35 cellular contexts compared by ENCODE assay signal in the genomic region with DNA sequence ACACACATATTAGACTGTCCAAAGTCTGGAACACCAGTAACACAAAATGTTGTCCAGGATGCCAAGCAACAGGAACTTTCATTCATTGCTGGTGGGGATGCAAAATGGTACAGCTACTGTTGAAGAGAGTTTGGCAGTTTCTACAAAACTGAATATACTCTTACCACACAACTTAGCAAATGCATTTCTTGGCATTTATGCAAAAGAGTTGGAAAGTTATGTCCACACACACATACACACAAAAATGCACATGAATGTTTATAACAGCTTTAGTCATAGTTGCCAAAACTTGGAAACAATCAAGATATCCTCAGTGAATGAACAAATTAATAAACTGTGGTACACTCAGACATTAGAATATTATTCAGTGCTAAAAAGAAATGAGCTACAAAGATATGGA.
A peak's percentile ranks its signal among the peaks of the same experiment; 100 is the strongest.
DNase-seq lines count a peak whose midpoint lies in the region; ATAC-seq, FAIRE-seq and TF ChIP-seq lines count a peak whose summit lies in the region.
"Had no signal": no experiment of that assay in that cellular context is flagged by ENCODE, and none has a peak within 500 bp of the region (broad histone marks: within the 10 kb centered on the region; RNA-seq: fewer than 3 reads in every experiment).

No MANE protein-coding gene starts in this region.

- no peak for ATAC-seq in HG02870 (IDR thresholded peaks at IDR 0.05; ENCODE audit: unreplicated experiment)
- ATAC-seq: activated CD4-positive, alpha-beta T cell treated with anti-CD3 and anti-CD28 coated beads for 36 hours; activated T-helper 17 cell treated with anti-CD3 and anti-CD28 coated beads, Interleukin-2, amount 50 U/mL, for 72 hours; gastroesophageal sphincter; left lobe of liver; pancreas had no signal

- H3K36me3 ChIP-seq in astrocyte (ENCODE audit: insufficient read depth, low read length) = no peaks in the 10 kb centered on the region
- H3K36me3 ChIP-seq: cardiac muscle cell, gastroesophageal sphincter, pancreas, right atrium auricular region, spleen, thoracic aorta had no signal

- H3K9me3 Mint-ChIP-seq in HFFc6 = peaks cover 3% of the 10 kb centered on the region; the same call in 1 of the 2 replicates
- peaks cover 7% of the 10 kb centered on the region for H3K9me3 Mint-ChIP-seq in astrocyte (ENCODE audit: unreplicated experiment)
- H3K9me3 Mint-ChIP-seq: neural crest cell had no signal

- TF ChIP-seq CTCF in AG04450 (IDR thresholded peaks at IDR 0.05; ENCODE audit: low read depth, low read length) = no peak
- no peak for TF ChIP-seq CTCF in HFFc6 (IDR thresholded peaks at IDR 0.05)
- TF ChIP-seq CTCF in astrocyte (IDR thresholded peaks at IDR 0.05; ENCODE audit: insufficient read depth, low read depth, low read length) = no peak
- no peak for TF ChIP-seq CTCF in fibroblast of the aortic adventitia (IDR thresholded peaks at IDR 0.05; ENCODE audit: insufficient read depth, low read length)

- H3K79me2 ChIP-seq in astrocyte (ENCODE audit: insufficient read depth, low read length) = no peaks in the 10 kb centered on the region

- no peak overlapping the region for H2AFZ ChIP-seq in astrocyte (ENCODE audit: low read depth, low read length)

- H3K4me2 ChIP-seq in astrocyte (ENCODE audit: low read length) = no peak overlapping the region

- peak; percentile 30 for DNase-seq in AG04450 (ENCODE audit: low read depth, low spot score)
- peak; percentile 33 for DNase-seq in HFFc6
- DNase-seq in astrocyte (ENCODE audit: low read depth) = peak; percentile 35
- DNase-seq in fibroblast of the aortic adventitia (ENCODE audit: low read depth) = peak; percentile 58
- no peak for DNase-seq in RKO (ENCODE audit: low spot score)
- no peak for DNase-seq in KG1 (lab: John Stamatoyannopoulos, UW)
- no peak for DNase-seq in NCI-H2227 treated with DMSO at 0.1 percent for 48 hours (lab: John Stamatoyannopoulos, UW)
- DNase-seq: activated CD4-positive, alpha-beta T cell treated with anti-CD3 and anti-CD28 coated beads for 36 hours; activated naive CD4-positive, alpha-beta T cell treated with anti-CD3 and anti-CD28 coated beads, Interleukin-2, amount 50 U/mL, for 16 hours; amygdala; CD4-positive, alpha-beta memory T cell; effector CD8-positive, alpha-beta T cell; mesendoderm; NCI-H2107; NCI-H446; NCI-H82; pancreas; spleen; stimulated activated CD8-positive, alpha-beta memory T cell treated with anti-CD3 and anti-CD28 coated beads, Interleukin-4, amount 100 ng/mL, for 48 hours; T-helper 9 cell had no signal

- H4K20me1 ChIP-seq in astrocyte (ENCODE audit: insufficient read depth, low read length) = no peaks in the 10 kb centered on the region

- H3K4me3 Mint-ChIP-seq in HFFc6 (no peak overlapping the region), astrocyte (ENCODE audit: unreplicated experiment) (no peak overlapping the region)
- H3K4me3 Mint-ChIP-seq: activated CD4-positive, alpha-beta T cell treated with anti-CD3 and anti-CD28 coated beads for 36 hours; activated T-helper 17 cell treated with anti-CD3 and anti-CD28 coated beads, Interleukin-2, amount 50 U/mL, for 72 hours; B cell; CD4-positive, alpha-beta memory T cell; neural crest cell; stimulated activated naive CD8-positive, alpha-beta T cell treated with anti-CD3 and anti-CD28 coated beads, Interleukin-15, Interleukin-2, amounts not matched to agents 100 ng/mL and 50 ng/mL, for 24 hours had no signal

- peaks cover 5% of the 10 kb centered on the region for H3K4me1 ChIP-seq in astrocyte (ENCODE audit: insufficient read depth, low read length)
- H3K4me1 ChIP-seq: gastroesophageal sphincter, pancreas, right atrium auricular region, spleen had no signal

- peaks cover 3% of the 10 kb centered on the region; the same call in 1 of the 2 replicates for H3K27me3 Mint-ChIP-seq in HFFc6 (ENCODE audit: insufficient read depth)
- H3K27me3 Mint-ChIP-seq in astrocyte (ENCODE audit: low read depth, unreplicated experiment) = no peaks in the 10 kb centered on the region
- H3K27me3 Mint-ChIP-seq: activated CD4-positive, alpha-beta T cell treated with anti-CD3 and anti-CD28 coated beads for 36 hours; activated T-helper 17 cell treated with anti-CD3 and anti-CD28 coated beads, Interleukin-2, amount 50 U/mL, for 72 hours; B cell; CD4-positive, alpha-beta memory T cell; stimulated activated naive CD8-positive, alpha-beta T cell treated with anti-CD3 and anti-CD28 coated beads, Interleukin-15, Interleukin-2, amounts not matched to agents 100 ng/mL and 50 ng/mL, for 24 hours had no signal

- H3K9me3 ChIP-seq in AG04450 (ENCODE audit: control insufficient read depth, insufficient read depth, low read length) (peaks cover 9% of the 10 kb centered on the region), astrocyte (ENCODE audit: insufficient read depth, low read depth, low read length) (no peaks in the 10 kb centered on the region)
- H3K9me3 ChIP-seq: pancreas, thoracic aorta had no signal

- no peak for FAIRE-seq in astrocyte (lab: Jason Lieb, UNC)
- FAIRE-seq: A204.1, GM12891, pancreas, urothelium cell line had no signal

- H3K9ac ChIP-seq in astrocyte (ENCODE audit: low read length) = no peak overlapping the region

- CTCF ChIA-PET in AG04450 (lab: Charles Lee) = interaction anchor here (1.0 to 2.0 kb wide), 3 partner anchors 15 to 438 kb away, joined by 3 to 8 read pairs (median 6); no protein-coding TSS in a partner anchor

- peaks cover 17% of the 10 kb centered on the region for H3K36me3 Mint-ChIP-seq in HFFc6 (ENCODE audit: low read depth)
- no peaks in the 10 kb centered on the region for H3K36me3 Mint-ChIP-seq in astrocyte (ENCODE audit: low read depth, unreplicated experiment)
- H3K36me3 Mint-ChIP-seq: CD4-positive, alpha-beta memory T cell had no signal

- H3K27ac ChIP-seq in AG04450 (ENCODE audit: low read depth, low read length) (no peak overlapping the region), astrocyte (ENCODE audit: low read depth, low read length) (peak overlapping the region; percentile 75)
- H3K27ac ChIP-seq: cardiac muscle cell, coronary artery, gastroesophageal sphincter, pancreas, right atrium auricular region, spleen, thoracic aorta, VCaP had no signal

- H3K4me3 ChIP-seq in AG04450 (ENCODE audit: low read depth, low read length) (no peak overlapping the region), astrocyte (ENCODE audit: insufficient read depth, low read depth, low read length) (no peak overlapping the region), fibroblast of the aortic adventitia (ENCODE audit: low read depth, low read length) (no peak overlapping the region)
- H3K4me3 ChIP-seq: cardiac muscle cell, coronary artery, gastroesophageal sphincter, pancreas, right atrium auricular region, spleen, thoracic aorta had no signal

- H3K27ac Mint-ChIP-seq in HFFc6 (peak overlapping the region; percentile 60), astrocyte (ENCODE audit: unreplicated experiment) (no peak overlapping the region)
- H3K27ac Mint-ChIP-seq: activated CD4-positive, alpha-beta T cell treated with anti-CD3 and anti-CD28 coated beads for 36 hours; activated T-helper 17 cell treated with anti-CD3 and anti-CD28 coated beads, Interleukin-2, amount 50 U/mL, for 72 hours; B cell; CD4-positive, alpha-beta memory T cell; stimulated activated naive CD8-positive, alpha-beta T cell treated with anti-CD3 and anti-CD28 coated beads, Interleukin-15, Interleukin-2, amounts not matched to agents 100 ng/mL and 50 ng/mL, for 24 hours had no signal

- H3K27me3 ChIP-seq in AG04450 (ENCODE audit: control insufficient read depth, insufficient read depth, low read length) (no peaks in the 10 kb centered on the region), astrocyte (ENCODE audit: insufficient read depth, low read length) (no peaks in the 10 kb centered on the region)
- H3K27me3 ChIP-seq: cardiac muscle cell, gastroesophageal sphincter, pancreas, right atrium auricular region, spleen had no signal

- POLR2A ChIA-PET in AG04450 (lab: Yijun Ruan, JAX) = no interaction called here

- peaks cover 36% of the 10 kb centered on the region for H3K4me1 Mint-ChIP-seq in HFFc6 (ENCODE audit: low read depth)
- peaks cover 20% of the 10 kb centered on the region for H3K4me1 Mint-ChIP-seq in astrocyte (ENCODE audit: low read depth, unreplicated experiment)
- H3K4me1 Mint-ChIP-seq: activated CD4-positive, alpha-beta T cell treated with anti-CD3 and anti-CD28 coated beads for 36 hours; activated T-helper 17 cell treated with anti-CD3 and anti-CD28 coated beads, Interleukin-2, amount 50 U/mL, for 72 hours; B cell; CD4-positive, alpha-beta memory T cell; neural crest cell had no signal

Comparison
In these comparisons a context has a peak if more than half of its experiments do, and no peak if none do; other contexts are left out.
1. DNase-seq: peak in AG04450 (single experiment), HFFc6 (single experiment), astrocyte (single experiment) and fibroblast of the aortic adventitia (single experiment); none in RKO (single experiment), KG1 (single experiment) and NCI-H2227 treated with DMSO at 0.1 percent for 48 hours (single experiment).